In genomic region chr11:62592989-62593421, GRCh38 we compare ENCODE assay signal across 9 cellular contexts. TPM values are rescaled to one million over a fixed set of nuclear protein-coding genes. Genes with fewer than 3 reads are reported as not detected.
DNase-seq lines count a peak whose midpoint lies in the region; ATAC-seq, FAIRE-seq and TF ChIP-seq lines count a peak whose summit lies in the region.
"Had no signal": no experiment of that assay in that cellular context is flagged by ENCODE, and none has a peak within 500 bp of the region (broad histone marks: within the 10 kb centered on the region; RNA-seq: fewer than 3 reads in every experiment).

No MANE protein-coding gene starts in this region.

- peaks cover 61% of the 10 kb centered on the region for H3K4me1 Mint-ChIP-seq in activated naive CD4-positive, alpha-beta T cell treated with anti-CD3 and anti-CD28 coated beads, Interleukin-2, amount 50 U/mL, for 24 hours

- TF ChIP-seq POLR2A in tibial nerve (IDR thresholded peaks at IDR 0.05) = peak in 1 of 2 donors; percentile 47

- H4K8ac ChIP-seq in mesenchymal stem cell (ENCODE audit: low read length) = no peak overlapping the region

- TF ChIP-seq CTCF in ascending aorta (IDR thresholded peaks at IDR 0.05) (no peak), tibial nerve (IDR thresholded peaks at IDR 0.05) (no peak), kidney (IDR thresholded peaks at IDR 0.05; ENCODE audit: borderline replicate concordance, extremely low read depth, insufficient read depth) (no peak)

- no peak overlapping the region for H3K4ac ChIP-seq in mesenchymal stem cell (ENCODE audit: low read depth in 1 of 2, low read length in 2 of 2)

- no peak overlapping the region for H4K91ac ChIP-seq in mesenchymal stem cell (ENCODE audit: low read length)

- H3K4me3 Mint-ChIP-seq in activated naive CD4-positive, alpha-beta T cell treated with anti-CD3 and anti-CD28 coated beads, Interleukin-2, amount 50 U/mL, for 24 hours = peak overlapping the region; percentile 57

- no peak overlapping the region for H3K4me2 ChIP-seq in mesenchymal stem cell (ENCODE audit: low read length, poor library complexity, severe bottlenecking)

- H3K27me3 Mint-ChIP-seq in activated naive CD4-positive, alpha-beta T cell treated with anti-CD3 and anti-CD28 coated beads, Interleukin-2, amount 50 U/mL, for 24 hours = no peaks in the 10 kb centered on the region

- peaks cover 26% of the 10 kb centered on the region for H3K79me1 ChIP-seq in mesenchymal stem cell (replicated peaks; ENCODE audit: low read length, poor library complexity, severe bottlenecking)

- peak overlapping the region; percentile 4 for H3K27ac Mint-ChIP-seq in activated naive CD4-positive, alpha-beta T cell treated with anti-CD3 and anti-CD28 coated beads, Interleukin-2, amount 50 U/mL, for 24 hours

- H3K23ac ChIP-seq in mesenchymal stem cell (ENCODE audit: low read length in 2 of 2) = no peak overlapping the region

- FAIRE-seq in kidney (lab: Jason Lieb, UNC) = no peak
- FAIRE-seq: pancreas had no signal

- no peak overlapping the region for H2BK15ac ChIP-seq in mesenchymal stem cell (ENCODE audit: low read depth, poor library complexity, severe bottlenecking)

- no peak for ATAC-seq in HG03520 (IDR thresholded peaks at IDR 0.05; ENCODE audit: unreplicated experiment)

- H3K9ac ChIP-seq in mesenchymal stem cell (ENCODE audit: low read length) = peak overlapping the region; percentile 95
- peak overlapping the region in 1 of 2 donors; percentile 99 for H3K9ac ChIP-seq in kidney (ENCODE audit: low read length in 2 of 2)

- no peak for DNase-seq in activated naive CD4-positive, alpha-beta T cell (lab: John Stamatoyannopoulos, UW)
- no peak for DNase-seq in ascending aorta (ENCODE audit: low spot score in 2 of 2)
- DNase-seq in mesenchymal stem cell = no peak
- no peak for DNase-seq in tibial nerve (ENCODE audit: low spot score in 2 of 2)
- no peak for DNase-seq in kidney
- no peak for DNase-seq in NCI-H1930 (lab: John Stamatoyannopoulos, UW)

- intact Hi-C loops in ascending aorta (cut with DNase I) (loop anchor here (2.0 to 5.0 kb wide), 2 partner anchors 30 to 179 kb away; partner anchors contain the start of gene TAF6L), kidney (cut with DNase I) (no loop called here)

- H3K27me3 ChIP-seq in ascending aorta (no peaks in the 10 kb centered on the region), mesenchymal stem cell (ENCODE audit: control insufficient read depth in 1 of 2, insufficient read depth in 1 of 2, low read length in 2 of 2) (no peaks in the 10 kb centered on the region), tibial nerve (no peaks in the 10 kb centered on the region)
- H3K27me3 ChIP-seq: pancreas had no signal

- peaks cover 16% of the 10 kb centered on the region for H3K36me3 Mint-ChIP-seq in activated naive CD4-positive, alpha-beta T cell treated with anti-CD3 and anti-CD28 coated beads, Interleukin-2, amount 50 U/mL, for 24 hours

- H3K9me3 ChIP-seq in ascending aorta (no peaks in the 10 kb centered on the region), mesenchymal stem cell (ENCODE audit: control insufficient read depth, low read length) (no peaks in the 10 kb centered on the region), tibial nerve (no peaks in the 10 kb centered on the region), kidney (ENCODE audit: control insufficient read depth in 1 of 2, low read length in 2 of 2) (no peaks in the 10 kb centered on the region)
- H3K9me3 ChIP-seq: pancreas had no signal

- no peak overlapping the region for H2BK12ac ChIP-seq in mesenchymal stem cell (ENCODE audit: low read length in 2 of 2)

- H3K4me1 ChIP-seq in ascending aorta = peaks cover 10 to 20% of the 10 kb centered on the region in 2 donors
- peaks cover 13% of the 10 kb centered on the region for H3K4me1 ChIP-seq in mesenchymal stem cell (ENCODE audit: control insufficient read depth, insufficient read depth, low read depth, low read length)
- peaks cover 0 to 60% (median 26%) of the 10 kb centered on the region in 4 donors for H3K4me1 ChIP-seq in tibial nerve
- H3K4me1 ChIP-seq in kidney (ENCODE audit: control insufficient read depth in 1 of 2, insufficient read depth in 1 of 2, low read depth in 1 of 2, low read length in 2 of 2) = peaks cover 16% of the 10 kb centered on the region in 2 donors

- no peak overlapping the region for H2BK120ac ChIP-seq in mesenchymal stem cell (ENCODE audit: low read depth, low read length)

- H3K9me3 Mint-ChIP-seq in activated naive CD4-positive, alpha-beta T cell treated with anti-CD3 and anti-CD28 coated beads, Interleukin-2, amount 50 U/mL, for 24 hours = no peaks in the 10 kb centered on the region

- H2AK5ac ChIP-seq in mesenchymal stem cell (ENCODE audit: low read length, severe bottlenecking) = no peak overlapping the region

- H2AFZ ChIP-seq in mesenchymal stem cell (ENCODE audit: low read depth, low read length) = no peak overlapping the region

- peaks cover 55 to 56% of the 10 kb centered on the region in 2 donors for H3K36me3 ChIP-seq in ascending aorta
- peaks cover 55 to 60% of the 10 kb centered on the region in 2 experiments for H3K36me3 ChIP-seq in mesenchymal stem cell (ENCODE audit: control insufficient read depth in 1 of 2, insufficient read depth in 2 of 2, low read depth in 1 of 2, low read length in 2 of 2)
- H3K36me3 ChIP-seq in tibial nerve = peaks cover 8 to 56% (median 18%) of the 10 kb centered on the region in 3 donors
- H3K36me3 ChIP-seq in kidney (ENCODE audit: control insufficient read depth in 1 of 2, insufficient read depth in 2 of 2, low read length in 2 of 2) = peaks cover 37 to 40% of the 10 kb centered on the region in 2 donors

- no peak overlapping the region for H3K14ac ChIP-seq in mesenchymal stem cell (ENCODE audit: low read length in 2 of 2)

- no peak overlapping the region for H3K4me3 ChIP-seq in ascending aorta
- no peak overlapping the region for H3K4me3 ChIP-seq in mesenchymal stem cell (ENCODE audit: insufficient read depth in 1 of 2, low read depth in 1 of 2, low read length in 2 of 2)
- peak overlapping the region in 2 of 4 donors; percentile 8 to 69 for H3K4me3 ChIP-seq in tibial nerve
- H3K4me3 ChIP-seq in kidney (ENCODE audit: low read length in 2 of 2) = no peak overlapping the region

- TF ChIP-seq EP300 in tibial nerve (IDR thresholded peaks at IDR 0.05) = peak; percentile 48 to 80

- peak overlapping the region; percentile 95 to 96 for H3K27ac ChIP-seq in ascending aorta
- no peak overlapping the region for H3K27ac ChIP-seq in mesenchymal stem cell (ENCODE audit: low read length, poor library complexity, severe bottlenecking)
- H3K27ac ChIP-seq in tibial nerve = peak overlapping the region; percentile 94 to 99 (median 96)
- no peak overlapping the region for H3K27ac ChIP-seq in kidney (ENCODE audit: low read depth in 2 of 2, low read length in 2 of 2)

- H2BK5ac ChIP-seq in mesenchymal stem cell (ENCODE audit: low read depth, low read length, poor library complexity, severe bottlenecking) = no peak overlapping the region

- 96% methylated on average over 7 of the region's 8 CpGs for WGBS in mesenchymal stem cell
- 45 to 47% methylated on average over 8 of the region's 8 CpGs for WGBS in tibial nerve, 2 donors

- no peak overlapping the region for H3K18ac ChIP-seq in mesenchymal stem cell (ENCODE audit: low read depth in 1 of 2, low read length in 2 of 2)

RNA-seq across cellular contexts. Expression of gene TUT1, which starts 1.7 kb away (rescaled TPM):
- total RNA-seq in ascending aorta (18.4 TPM), tibial nerve (10 to 100 TPM in 3 of 4 donors, 1 to 10 TPM in 1; 8.3 to 18.8 (median 14.2) TPM), kidney (29.5 TPM)
- polyA plus RNA-seq in mesenchymal stem cell (2013, experiment 1 of 2) = 6.3 TPM
- polyA plus RNA-seq in mesenchymal stem cell (2013, experiment 2 of 2) = 6.5 TPM
- 18.7 TPM for polyA plus RNA-seq in kidney (ENCODE audit: insufficient read depth, low read depth, low replicate concordance)

RNA-seq across cellular contexts. Expression of gene MTA2, which starts 8.7 kb away (rescaled TPM):
- 79.2 TPM for total RNA-seq in ascending aorta
- 50.7 TPM for polyA plus RNA-seq in mesenchymal stem cell (2013, experiment 1 of 2)
- polyA plus RNA-seq in mesenchymal stem cell (2013, experiment 2 of 2) = 50.7 TPM
- total RNA-seq in tibial nerve = 10 to 100 TPM; 79.5 to 95.3 (median 88.8) TPM
- 71.8 TPM for total RNA-seq in kidney
- 34.4 TPM for polyA plus RNA-seq in kidney (ENCODE audit: insufficient read depth, low read depth, low replicate concordance)

RNA-seq across cellular contexts. Expression of gene EEF1G, which starts 19.3 kb away (rescaled TPM):
- 1,083 TPM for total RNA-seq in ascending aorta
- polyA plus RNA-seq in mesenchymal stem cell (2013, experiment 1 of 2) = 1,160 TPM
- 1,130 TPM for polyA plus RNA-seq in mesenchymal stem cell (2013, experiment 2 of 2)
- total RNA-seq in tibial nerve = 1,000 to 10,000 TPM; 1,003 to 1,250 (median 1,110) TPM
- total RNA-seq in kidney = 1,136 TPM
- 1,809 TPM for polyA plus RNA-seq in kidney (ENCODE audit: insufficient read depth, low read depth, low replicate concordance)

RNA-seq across cellular contexts. Expression of gene EML3, which starts 19.6 kb away (rescaled TPM):
- total RNA-seq in ascending aorta = 207 TPM
- 30.1 TPM for polyA plus RNA-seq in mesenchymal stem cell (2013, experiment 1 of 2)
- 29.3 TPM for polyA plus RNA-seq in mesenchymal stem cell (2013, experiment 2 of 2)
- total RNA-seq in tibial nerve = 100 to 1,000 TPM in 2 of 4 donors, 10 to 100 TPM in 2; 64.9 to 138 (median 93.9) TPM
- total RNA-seq in kidney = 83.3 TPM
- 35.0 TPM for polyA plus RNA-seq in kidney (ENCODE audit: insufficient read depth, low read depth, low replicate concordance)

RNA-seq across cellular contexts. Expression of gene ROM1, which starts 20.1 kb away (rescaled TPM):
- not detected for total RNA-seq in ascending aorta
- polyA plus RNA-seq in mesenchymal stem cell (2013, experiment 1 of 2) = 2.5 TPM
- polyA plus RNA-seq in mesenchymal stem cell (2013, experiment 2 of 2) = 2.3 TPM
- 10 to 100 TPM in 3 of 4 donors, 1 to 10 TPM in 1; 9.3 to 13.8 (median 11.2) TPM for total RNA-seq in tibial nerve
- 7.9 TPM for total RNA-seq in kidney
- 11.1 TPM for polyA plus RNA-seq in kidney (ENCODE audit: insufficient read depth, low read depth, low replicate concordance)

Comparison
In these comparisons a context has a peak if more than half of its experiments do, and no peak if none do; other contexts are left out.
1. H3K27ac ChIP-seq: peak in ascending aorta (2 of 2) and tibial nerve (4 of 4); none in mesenchymal stem cell (single experiment) and kidney (0 of 2).